Comparison of ENCODE assay signal across 1 cellular context in the genomic region with DNA sequence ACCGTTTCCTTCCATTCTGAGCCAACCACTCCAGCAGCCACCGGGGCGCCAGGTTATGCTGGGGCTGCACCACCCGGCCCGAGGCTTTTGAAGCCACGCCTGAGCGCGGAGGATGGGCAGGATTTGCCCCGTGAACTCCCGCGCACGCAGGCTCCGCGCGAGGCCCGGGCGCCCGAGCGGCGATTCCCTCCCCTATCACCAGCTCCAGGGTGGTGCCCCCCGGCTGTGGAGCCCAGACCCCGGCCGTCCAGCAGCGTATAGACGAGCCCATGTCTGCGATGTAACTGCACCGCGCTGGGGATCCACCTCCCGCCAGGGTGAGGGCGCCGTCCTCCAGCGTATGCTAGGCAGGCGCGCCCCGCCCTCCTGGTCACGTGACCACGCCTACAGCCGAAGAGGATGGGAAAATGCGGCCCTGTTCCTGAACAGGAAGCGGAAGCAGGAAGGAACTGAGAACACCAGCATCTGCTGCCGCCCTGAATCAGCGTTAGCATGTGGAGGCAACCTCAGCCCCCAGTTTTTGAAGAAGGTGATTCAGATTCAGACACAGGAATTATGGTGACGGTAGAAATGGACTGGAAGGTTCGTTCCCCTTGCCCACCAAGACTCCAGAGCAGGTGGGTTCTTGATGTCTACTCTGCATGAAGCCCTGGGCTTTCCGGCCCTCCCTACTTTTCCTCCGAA.
TF ChIP-seq lines count a peak whose summit lies in the region.

No MANE protein-coding gene starts in this region.

TF ChIP-seq in SK-N-SH, 30 proteins besides CTCF, POLR2A, EP300 and RAD21 (continued from another document):
- TF ChIP-seq, protein P1, sequence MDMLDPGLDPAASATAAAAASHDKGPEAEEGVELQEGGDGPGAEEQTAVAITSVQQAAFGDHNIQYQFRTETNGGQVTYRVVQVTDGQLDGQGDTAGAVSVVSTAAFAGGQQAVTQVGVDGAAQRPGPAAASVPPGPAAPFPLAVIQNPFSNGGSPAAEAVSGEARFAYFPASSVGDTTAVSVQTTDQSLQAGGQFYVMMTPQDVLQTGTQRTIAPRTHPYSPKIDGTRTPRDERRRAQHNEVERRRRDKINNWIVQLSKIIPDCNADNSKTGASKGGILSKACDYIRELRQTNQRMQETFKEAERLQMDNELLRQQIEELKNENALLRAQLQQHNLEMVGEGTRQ (IDR thresholded peaks at IDR 0.05; ENCODE audit: borderline replicate concordance, low read depth, low read length), result peak; percentile 82
- peak; percentile 68 for TF ChIP-seq CHD2 (IDR thresholded peaks at IDR 0.05; ENCODE audit: low read length, partially characterized antibody)
- TF ChIP-seq TEAD4 (IDR thresholded peaks at IDR 0.05; ENCODE audit: borderline replicate concordance, insufficient read depth), result no peak
- TF ChIP-seq ELF1 (IDR thresholded peaks at IDR 0.05), result peak; percentile 92
- TF ChIP-seq, protein P2, sequence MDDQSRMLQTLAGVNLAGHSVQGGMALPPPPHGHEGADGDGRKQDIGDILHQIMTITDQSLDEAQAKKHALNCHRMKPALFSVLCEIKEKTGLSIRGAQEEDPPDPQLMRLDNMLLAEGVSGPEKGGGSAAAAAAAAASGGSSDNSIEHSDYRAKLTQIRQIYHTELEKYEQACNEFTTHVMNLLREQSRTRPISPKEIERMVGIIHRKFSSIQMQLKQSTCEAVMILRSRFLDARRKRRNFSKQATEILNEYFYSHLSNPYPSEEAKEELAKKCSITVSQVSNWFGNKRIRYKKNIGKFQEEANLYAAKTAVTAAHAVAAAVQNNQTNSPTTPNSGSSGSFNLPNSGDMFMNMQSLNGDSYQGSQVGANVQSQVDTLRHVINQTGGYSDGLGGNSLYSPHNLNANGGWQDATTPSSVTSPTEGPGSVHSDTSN (IDR thresholded peaks at IDR 0.05), result no peak
- peak; percentile 65; the same call in 1 of the 2 replicates for TF ChIP-seq SIN3A (IDR thresholded peaks at IDR 0.05; ENCODE audit: borderline replicate concordance, low read depth, low read length)
